In the genomic region with DNA sequence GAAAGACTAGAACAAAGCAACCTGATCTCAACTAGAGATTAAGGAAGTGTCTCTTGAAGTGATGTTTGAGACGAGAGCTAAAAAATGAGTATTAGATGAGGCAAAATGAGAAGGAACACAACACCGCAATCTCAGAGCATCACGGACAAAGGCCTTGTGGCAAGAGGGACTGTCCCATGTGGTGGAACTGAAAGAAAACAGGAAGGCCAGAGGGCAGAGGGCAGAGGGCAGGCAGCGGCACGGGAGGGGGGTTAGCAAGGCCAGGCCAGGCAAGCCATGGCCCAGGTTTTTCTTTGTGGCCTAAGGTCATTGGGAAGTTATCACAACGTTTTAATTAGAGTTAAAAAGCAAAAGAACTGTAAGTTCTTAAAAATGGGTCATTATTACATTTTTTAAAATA, we compare ENCODE assay signal across 32 cellular contexts. TPM values are rescaled to one million over a fixed set of nuclear protein-coding genes. Genes with fewer than 3 reads are reported as not detected.
DNase-seq lines count a peak whose midpoint lies in the region; ATAC-seq, FAIRE-seq and TF ChIP-seq lines count a peak whose summit lies in the region.
"Had no signal": no experiment of that assay in that cellular context is flagged by ENCODE, and none has a peak within 500 bp of the region (broad histone marks: within the 10 kb centered on the region; RNA-seq: fewer than 3 reads in every experiment).

No MANE protein-coding gene starts in this region.

- no peak for ATAC-seq in omental fat pad (ENCODE audit: low FRiP score)
- ATAC-seq: activated naive CD8-positive, alpha-beta T cell treated with anti-CD3 and anti-CD28 coated beads, Interleukin-2, amount 50 U/mL, for 24 hours; gastroesophageal sphincter had no signal

- no peak overlapping the region for H3K4me3 ChIP-seq in CD4-positive, alpha-beta memory T cell (ENCODE audit: low read length in 2 of 2)
- H3K4me3 ChIP-seq in endodermal cell (ENCODE audit: low read length): no peak overlapping the region
- H3K4me3 ChIP-seq: cardiac muscle cell, gastroesophageal sphincter, hepatocyte, sigmoid colon, SJCRH30, transverse colon had no signal

- peak overlapping the region; percentile 26 to 92 (median 76) for H3K27ac Mint-ChIP-seq in CD4-positive, alpha-beta memory T cell
- H3K27ac Mint-ChIP-seq in endodermal cell (peak overlapping the region; percentile 9), neural crest cell (ENCODE audit: unreplicated experiment) (peak overlapping the region; percentile 92)
- H3K27ac Mint-ChIP-seq: progenitor cell of endocrine pancreas had no signal

- no peaks in the 10 kb centered on the region for H3K9me3 ChIP-seq in CD4-positive, alpha-beta memory T cell (ENCODE audit: control insufficient read depth in 1 of 2, low read length in 2 of 2)
- H3K9me3 ChIP-seq in endodermal cell (ENCODE audit: control insufficient read depth, low read length): no peaks in the 10 kb centered on the region
- H3K9me3 ChIP-seq: gastroesophageal sphincter, neutrophil, sigmoid colon, SJCRH30, transverse colon had no signal

- no peaks in the 10 kb centered on the region for H3K4me1 ChIP-seq in CD4-positive, alpha-beta memory T cell (ENCODE audit: insufficient read depth, low read length)
- peaks cover 9% of the 10 kb centered on the region for H3K4me1 ChIP-seq in endodermal cell (ENCODE audit: control insufficient read depth, insufficient read depth, low read length)
- H3K4me1 ChIP-seq: gastroesophageal sphincter, sigmoid colon, SJCRH30, transverse colon had no signal

- peaks cover 5 to 11% (median 8%) of the 10 kb centered on the region in 4 donors for H3K4me1 Mint-ChIP-seq in CD4-positive, alpha-beta memory T cell
- H3K4me1 Mint-ChIP-seq in endodermal cell (peaks cover 37% of the 10 kb centered on the region), neural crest cell (peaks cover 23% of the 10 kb centered on the region)

- peaks cover 37 to 63% of the 10 kb centered on the region in 2 donors for H3K36me3 Mint-ChIP-seq in CD4-positive, alpha-beta memory T cell
- H3K36me3 Mint-ChIP-seq in endodermal cell (ENCODE audit: low read depth) (peaks cover 63% of the 10 kb centered on the region), neural crest cell (ENCODE audit: low read depth) (peaks cover 5% of the 10 kb centered on the region)

- no peak for DNase-seq in CD4-positive, alpha-beta memory T cell
- no peak for DNase-seq in GM12891 (ENCODE audit: insufficient read length, low spot score)
- DNase-seq in endodermal cell: no peak
- peak; percentile 46 for DNase-seq in neural crest cell (ENCODE audit: low read depth, low spot score)
- no peak for DNase-seq in omental fat pad (ENCODE audit: low spot score)
- no peak for DNase-seq in NK-92 (lab: John Stamatoyannopoulos, UW; ENCODE audit: unreplicated experiment)
- DNase-seq in LoVo (ENCODE audit: low spot score): no peak
- DNase-seq: activated CD8-positive, alpha-beta memory T cell treated with anti-CD3 and anti-CD28 coated beads for 24 hours; activated gamma-delta T cell treated with Interleukin-2 at 50 U/mL for 16 hours; activated naive CD8-positive, alpha-beta T cell treated with anti-CD3 and anti-CD28 coated beads, Interleukin-2, amount 50 U/mL, for 24 hours; activated T-cell treated with anti-CD3 and anti-CD28 coated beads for 4 hours; C1 segment of cervical spinal cord; DND-41; GF-D8; GOT3; mammary epithelial cell; NCI-H446 treated with DMSO at 0.1 percent for 48 hours; NCI-H774; sigmoid colon; SJCRH30; stimulated activated CD4-positive, alpha-beta T cell treated with anti-CD3 and anti-CD28 coated beads, Interleukin-12 subunit alpha, Interleukin-12 subunit beta, amount 100 ng/mL, for 4 hours; stimulated activated CD4-positive, alpha-beta T cell treated with anti-CD3 and anti-CD28 coated beads, Interleukin-4, amount 100 ng/mL, for 24 hours; SW 1271; transverse colon had no signal

- 79 to 92% methylated on average over 5 to 6 of the region's 6 CpGs for WGBS in endodermal cell (ENCODE audit: insufficient coverage in 1 of 2, insufficient read length in 1 of 2), 2 experiments

- POLR2A ChIA-PET in CD4-positive, alpha-beta memory T cell (lab: Charles Lee; ENCODE audit: partially characterized antibody): no interaction called here

- FAIRE-seq in GM12891 (lab: Jason Lieb, UNC): no peak
- FAIRE-seq: astrocyte, colon, D721Med had no signal

- H3K36me3 ChIP-seq in CD4-positive, alpha-beta memory T cell (ENCODE audit: insufficient read depth, low read length): peaks cover 21% of the 10 kb centered on the region
- H3K36me3 ChIP-seq in endodermal cell (ENCODE audit: control insufficient read depth, insufficient read depth, low read length): peaks cover 62% of the 10 kb centered on the region

- no peaks in the 10 kb centered on the region for H3K27me3 Mint-ChIP-seq in CD4-positive, alpha-beta memory T cell
- H3K27me3 Mint-ChIP-seq in endodermal cell (ENCODE audit: insufficient read depth) (no peaks in the 10 kb centered on the region), neural crest cell (ENCODE audit: low read depth) (no peaks in the 10 kb centered on the region)
- H3K27me3 Mint-ChIP-seq: activated naive CD8-positive, alpha-beta T cell treated with anti-CD3 and anti-CD28 coated beads, Interleukin-2, amount 50 U/mL, for 24 hours; progenitor cell of endocrine pancreas had no signal

- no peak overlapping the region for H3K9ac ChIP-seq in endodermal cell (ENCODE audit: extremely low read depth, low read length, poor library complexity, severe bottlenecking)

- TF ChIP-seq POLR2A in GM12891 (IDR thresholded peaks at IDR 0.05; ENCODE audit: low read depth, low read length): no peak

- no peak overlapping the region for H3K27ac ChIP-seq in CD4-positive, alpha-beta memory T cell (ENCODE audit: low read depth, low read length)
- no peak overlapping the region for H3K27ac ChIP-seq in endodermal cell (ENCODE audit: low read depth, low read length)
- H3K27ac ChIP-seq: cardiac muscle cell, gastroesophageal sphincter, hepatocyte, neutrophil, sigmoid colon, SJCRH30, transverse colon had no signal

- TF ChIP-seq CTCF in endodermal cell (conservative IDR thresholded peaks at IDR 0.05) (no peak), neural crest cell (conservative IDR thresholded peaks at IDR 0.05) (no peak), omental fat pad (IDR thresholded peaks at IDR 0.05) (no peak)

- intact Hi-C loops in CD4-positive, alpha-beta memory T cell (cut with micrococcal nuclease): no loop called here

- no peaks in the 10 kb centered on the region for H3K9me3 Mint-ChIP-seq in CD4-positive, alpha-beta memory T cell
- H3K9me3 Mint-ChIP-seq in endodermal cell (no peaks in the 10 kb centered on the region), neural crest cell (no peaks in the 10 kb centered on the region)
- H3K9me3 Mint-ChIP-seq: activated naive CD8-positive, alpha-beta T cell treated with anti-CD3 and anti-CD28 coated beads, Interleukin-2, amount 50 U/mL, for 24 hours had no signal

- H3K27me3 ChIP-seq in CD4-positive, alpha-beta memory T cell (ENCODE audit: insufficient read depth, low read length): no peaks in the 10 kb centered on the region
- H3K27me3 ChIP-seq in endodermal cell (ENCODE audit: control insufficient read depth, insufficient read depth, low read length, poor library complexity, severe bottlenecking): no peaks in the 10 kb centered on the region
- H3K27me3 ChIP-seq: cardiac muscle cell, gastroesophageal sphincter, hepatocyte, neutrophil, sigmoid colon, SJCRH30, transverse colon had no signal

- CTCF ChIA-PET in CD4-positive, alpha-beta memory T cell (lab: Charles Lee; ENCODE audit: partially characterized antibody): interaction anchor here (1.2 kb wide), 1 partner anchor 183 kb away, joined by 3 read pairs; no protein-coding TSS in a partner anchor

- H3K4me3 Mint-ChIP-seq in CD4-positive, alpha-beta memory T cell: no peak overlapping the region
- H3K4me3 Mint-ChIP-seq in endodermal cell (no peak overlapping the region), neural crest cell (peak overlapping the region; percentile 20)
- H3K4me3 Mint-ChIP-seq: activated naive CD8-positive, alpha-beta T cell treated with anti-CD3 and anti-CD28 coated beads, Interleukin-2, amount 50 U/mL, for 24 hours had no signal

TF ChIP-seq in GM12891, 5 proteins besides CTCF, POLR2A, EP300 and RAD21:
- TF ChIP-seq SPI1 (IDR thresholded peaks at IDR 0.05; ENCODE audit: low read depth, low read length) (peak; percentile 72), POU2F2 (IDR thresholded peaks at IDR 0.05; ENCODE audit: low read depth, low read length) (peak; percentile 44; the same call in 1 of the 2 replicates), TAF1 (IDR thresholded peaks at IDR 0.05; ENCODE audit: low read depth, low read length) (no peak)

RNA-seq across cellular contexts. Expression of gene RPA1, which starts 22.5 kb away (rescaled TPM):
- 100 to 1,000 TPM; 103 to 119 TPM for total RNA-seq in CD4-positive, alpha-beta memory T cell
- 100 to 1,000 TPM in 1 of 2 donors, 10 to 100 TPM in 1; 95.4 to 112 TPM for polyA plus RNA-seq in CD4-positive, alpha-beta memory T cell
- polyA plus RNA-seq in GM12891 (2012; ENCODE audit: low read depth, missing spikeins): 71.8 TPM
- total RNA-seq in endodermal cell: 100 to 1,000 TPM; 190 to 249 TPM
- 89.8 TPM for polyA plus RNA-seq in endodermal cell (2013, experiment 1 of 2)
- polyA plus RNA-seq in endodermal cell (2013, experiment 2 of 2): 80.9 TPM
- 205 and 215 TPM in 2 replicates for total RNA-seq in neural crest cell
- total RNA-seq in omental fat pad: 10 to 100 TPM; 22.8 to 31.4 (median 24.1) TPM

RNA-seq across cellular contexts. Expression of gene SMYD4, which starts 22.6 kb away (rescaled TPM):
- 10 to 100 TPM; 31.2 to 31.5 TPM for total RNA-seq in CD4-positive, alpha-beta memory T cell
- 10 to 100 TPM in 1 of 2 donors, 1 to 10 TPM in 1; 3.1 to 20.3 TPM for polyA plus RNA-seq in CD4-positive, alpha-beta memory T cell
- polyA plus RNA-seq in GM12891 (2012; ENCODE audit: low read depth, missing spikeins): 7.1 TPM
- total RNA-seq in endodermal cell (10 to 100 TPM; 31.6 to 36.8 TPM), neural crest cell (29.3 and 32.2 TPM in 2 replicates), omental fat pad (10 to 100 TPM in 3 of 4 donors, 1 to 10 TPM in 1; 9.1 to 28.2 (median 20.3) TPM)
- polyA plus RNA-seq in endodermal cell (2013, experiment 1 of 2): 15.1 TPM
- polyA plus RNA-seq in endodermal cell (2013, experiment 2 of 2): 13.0 TPM

Comparison
In these comparisons a context has a peak if more than half of its experiments do, and no peak if none do; other contexts are left out.
1. H3K27ac Mint-ChIP-seq: peak in every context shown above with its lines; median percentile 92 in neural crest cell; 76 in CD4-positive, alpha-beta memory T cell; 9 in endodermal cell.